In the genomic region with DNA sequence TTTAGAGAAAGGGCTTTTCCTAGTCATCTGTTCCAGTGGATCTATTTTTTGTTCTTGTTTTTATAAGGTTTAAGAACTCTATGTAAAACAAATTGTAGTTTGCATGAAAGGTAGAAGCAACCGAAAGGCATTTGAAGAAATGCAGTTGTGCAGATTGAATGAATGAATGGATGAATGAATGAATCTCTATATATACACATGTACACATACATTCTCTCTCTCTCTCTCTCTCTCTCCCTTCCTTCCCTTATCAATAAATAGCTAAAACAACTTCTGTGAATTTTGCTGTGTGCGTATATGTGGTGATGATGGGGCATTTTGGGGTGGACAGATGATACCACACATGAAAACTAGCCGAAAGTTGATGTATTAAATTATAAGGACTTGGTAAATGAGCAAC, we compare ENCODE assay signal across 20 cellular contexts. TPM values are rescaled to one million over a fixed set of nuclear protein-coding genes. Genes with fewer than 3 reads are reported as not detected.
DNase-seq lines count a peak whose midpoint lies in the region; ATAC-seq, FAIRE-seq and TF ChIP-seq lines count a peak whose summit lies in the region.
"Had no signal": no experiment of that assay in that cellular context is flagged by ENCODE, and none has a peak within 500 bp of the region (broad histone marks: within the 10 kb centered on the region; RNA-seq: fewer than 3 reads in every experiment).

No MANE protein-coding gene starts in this region.

- POLR2A ChIA-PET in K562 (lab: Yijun Ruan, JAX): no interaction called here

- ATAC-seq in K562 (no peak), GM18511 (IDR thresholded peaks at IDR 0.05; ENCODE audit: unreplicated experiment) (no peak), GM19452 (IDR thresholded peaks at IDR 0.05; ENCODE audit: unreplicated experiment) (no peak)
- ATAC-seq: A549; CD8-positive, alpha-beta T cell had no signal

- H3K79me2 ChIP-seq in astrocyte (ENCODE audit: insufficient read depth, low read length): peaks cover 20% of the 10 kb centered on the region
- no peaks in the 10 kb centered on the region for H3K79me2 ChIP-seq in K562 (ENCODE audit: control insufficient read depth, insufficient read depth, low read length)
- H3K79me2 ChIP-seq in osteoblast (ENCODE audit: insufficient read depth, low read length): peaks cover 11% of the 10 kb centered on the region

- H3K27ac ChIP-seq in astrocyte (ENCODE audit: low read depth, low read length): no peak overlapping the region
- no peak overlapping the region for H3K27ac ChIP-seq in K562 (ENCODE audit: extremely low read depth, low read depth, low read length)
- H3K27ac ChIP-seq in osteoblast (ENCODE audit: low read depth, low read length): no peak overlapping the region
- H3K27ac ChIP-seq: 22Rv1; A549; BLaER1 treated with 17β-estradiol and CSF1 and Interleukin-3, amounts not matched to agents 10 nM and 100 nM; C4-2B had no signal

- H4K20me1 ChIP-seq in astrocyte (ENCODE audit: insufficient read depth, low read length) (no peaks in the 10 kb centered on the region), K562 (replicated peaks; ENCODE audit: control insufficient read depth, insufficient read depth, low read length) (no peaks in the 10 kb centered on the region), osteoblast (ENCODE audit: insufficient read depth, low read length) (no peaks in the 10 kb centered on the region)

- no peaks in the 10 kb centered on the region for H3K9me3 Mint-ChIP-seq in astrocyte (ENCODE audit: unreplicated experiment)
- H3K9me3 Mint-ChIP-seq: CD4-positive, alpha-beta T cell; CD8-positive, alpha-beta T cell had no signal

- no peak overlapping the region for H3K9ac ChIP-seq in astrocyte (ENCODE audit: low read length)
- H3K9ac ChIP-seq in K562 (ENCODE audit: insufficient read depth in 1 of 2, low read depth in 2 of 2, low read length in 2 of 2): no peak overlapping the region
- H3K9ac ChIP-seq: BLaER1 treated with 17β-estradiol and CSF1 and Interleukin-3, amounts not matched to agents 10 nM and 100 nM had no signal

- H3K4me1 ChIP-seq in astrocyte (ENCODE audit: insufficient read depth, low read length) (no peaks in the 10 kb centered on the region), K562 (replicated peaks in 1 of 2; ENCODE audit: control insufficient read depth in 2 of 2, insufficient read depth in 2 of 2, low read length in 2 of 2) (no peaks in the 10 kb centered on the region), osteoblast (ENCODE audit: insufficient read depth, low read length) (no peaks in the 10 kb centered on the region)
- H3K4me1 ChIP-seq: A549; BLaER1 treated with 17β-estradiol and CSF1 and Interleukin-3, amounts not matched to agents 10 nM and 100 nM; Caco-2 had no signal

- H2AFZ ChIP-seq in astrocyte (ENCODE audit: low read depth, low read length) (no peak overlapping the region), K562 (ENCODE audit: low read depth, low read length) (no peak overlapping the region), osteoblast (ENCODE audit: low read length) (peak overlapping the region; percentile 54)

- no peak for TF ChIP-seq EP300 in K562 (IDR thresholded peaks at IDR 0.05; ENCODE audit: low read length)

- no peaks in the 10 kb centered on the region for H3K9me3 ChIP-seq in astrocyte (ENCODE audit: insufficient read depth, low read depth, low read length)
- no peaks in the 10 kb centered on the region for H3K9me3 ChIP-seq in K562 (replicated peaks; ENCODE audit: control insufficient read depth, insufficient read depth, low read depth, low read length)
- no peaks in the 10 kb centered on the region for H3K9me3 ChIP-seq in osteoblast (ENCODE audit: low read depth, low read length)
- H3K9me3 ChIP-seq: A549; BLaER1 treated with 17β-estradiol and CSF1 and Interleukin-3, amounts not matched to agents 10 nM and 100 nM; Caco-2 had no signal

- peaks cover 44% of the 10 kb centered on the region for H3K36me3 ChIP-seq in astrocyte (ENCODE audit: insufficient read depth, low read length)
- H3K36me3 ChIP-seq in K562 (ENCODE audit: control insufficient read depth, insufficient read depth, low read length): peaks cover 94% of the 10 kb centered on the region
- peaks cover 46% of the 10 kb centered on the region for H3K36me3 ChIP-seq in osteoblast (ENCODE audit: insufficient read depth, low read length)

- TF ChIP-seq POLR2A in K562 (conservative IDR thresholded peaks at IDR 0.05): no peak

- DNase-seq in GM19239 (ENCODE audit: insufficient read length, low spot score): no peak
- DNase-seq in astrocyte (ENCODE audit: low read depth): no peak
- no peak for DNase-seq in K562 (ENCODE audit: extremely low read depth in 1 of 4, low spot score in 3 of 4)
- no peak for DNase-seq in osteoblast (ENCODE audit: insufficient read length, low spot score, missing footprints)
- no peak for DNase-seq in NCI-H2029 treated with DMSO at 0.1 percent for 48 hours (lab: John Stamatoyannopoulos, UW)
- DNase-seq: AML-193; Caco-2; Calu3; CD4-positive, alpha-beta T cell; CD8-positive, alpha-beta T cell; DMS79 treated with DMSO at 0.1 percent for 48 hours; GF-D8 had no signal

- H3K27ac Mint-ChIP-seq in astrocyte (ENCODE audit: unreplicated experiment): no peak overlapping the region
- H3K27ac Mint-ChIP-seq: B cell; CD4-positive, alpha-beta T cell; CD8-positive, alpha-beta T cell had no signal

- no peaks in the 10 kb centered on the region for H3K27me3 Mint-ChIP-seq in astrocyte (ENCODE audit: low read depth, unreplicated experiment)
- H3K27me3 Mint-ChIP-seq: B cell; CD4-positive, alpha-beta T cell had no signal

- FAIRE-seq in GM19239 (lab: Jason Lieb, UNC): peak; percentile 8
- peak; percentile 5 for FAIRE-seq in astrocyte (lab: Jason Lieb, UNC)
- FAIRE-seq in K562 (lab: Jason Lieb, UNC): no peak
- FAIRE-seq: A549, D721Med had no signal

- TF ChIP-seq RAD21 in K562 (CRISPR knock-in tag; conservative IDR thresholded peaks at IDR 0.05 in 1 of 2, IDR thresholded peaks at IDR 0.05 in 1 of 2): no peak

- CTCF ChIA-PET in K562 (lab: Yijun Ruan, JAX; ENCODE audit: low intra/inter-chr PET ratio): no interaction called here

- H3K4me3 ChIP-seq in astrocyte (ENCODE audit: insufficient read depth, low read depth, low read length) (no peak overlapping the region), K562 (no peak overlapping the region), osteoblast (ENCODE audit: insufficient read depth, low read length) (no peak overlapping the region)
- H3K4me3 ChIP-seq: A549; BLaER1 treated with 17β-estradiol and CSF1 and Interleukin-3, amounts not matched to agents 10 nM and 100 nM had no signal

- H3K4me2 ChIP-seq in astrocyte (ENCODE audit: low read length) (no peak overlapping the region), K562 (ENCODE audit: insufficient read depth, low read length) (no peak overlapping the region), osteoblast (ENCODE audit: insufficient read depth, low read length) (no peak overlapping the region)
- H3K4me2 ChIP-seq: A549; BLaER1 treated with 17β-estradiol and CSF1 and Interleukin-3, amounts not matched to agents 10 nM and 100 nM had no signal

- H3K4me1 Mint-ChIP-seq in astrocyte (ENCODE audit: low read depth, unreplicated experiment): no peaks in the 10 kb centered on the region
- H3K4me1 Mint-ChIP-seq: B cell had no signal

- intact Hi-C loops in K562 (cut with micrococcal nuclease): no loop called here

- H3K9me1 ChIP-seq in K562 (ENCODE audit: control insufficient read depth, insufficient read depth, low read length): no peaks in the 10 kb centered on the region

- in situ Hi-C loops in K562 (cut with MboI): no loop called here

- 94% methylated on average over 3 of the region's 3 CpGs for WGBS in K562 (ENCODE audit: insufficient coverage, low coverage, missing lambda C conversion rate)

- no peaks in the 10 kb centered on the region for H3K36me3 Mint-ChIP-seq in astrocyte (ENCODE audit: low read depth, unreplicated experiment)
- H3K36me3 Mint-ChIP-seq: CD8-positive, alpha-beta T cell had no signal

- H3K27me3 ChIP-seq in astrocyte (ENCODE audit: insufficient read depth, low read length) (no peaks in the 10 kb centered on the region), K562 (ENCODE audit: control insufficient read depth in 2 of 2, insufficient read depth in 2 of 2, low read length in 2 of 2) (no peaks in the 10 kb centered on the region), osteoblast (ENCODE audit: insufficient read depth, low read length) (no peaks in the 10 kb centered on the region)
- H3K27me3 ChIP-seq: BLaER1 treated with 17β-estradiol and CSF1 and Interleukin-3, amounts not matched to agents 10 nM and 100 nM had no signal

- no peak overlapping the region for H3K4me3 Mint-ChIP-seq in astrocyte (ENCODE audit: unreplicated experiment)
- H3K4me3 Mint-ChIP-seq: B cell; CD4-positive, alpha-beta T cell; CD8-positive, alpha-beta T cell had no signal

- TF ChIP-seq CTCF in astrocyte (IDR thresholded peaks at IDR 0.05; ENCODE audit: insufficient read depth, low read depth, low read length) (no peak), K562 (IDR thresholded peaks at IDR 0.05 in 2 of 3, conservative IDR thresholded peaks at IDR 0.05 in 1 of 3; ENCODE audit: insufficient read depth in 2 of 3, low read depth in 1 of 3, low read length in 3 of 3) (no peak), osteoblast (IDR thresholded peaks at IDR 0.05; ENCODE audit: extremely low read depth, low read depth, low read length) (no peak)

- BruUV-seq in K562 (replicated peaks; lab: Mats Ljungman, UMichigan): no TSS peak

TF ChIP-seq in K562, 482 proteins besides CTCF, POLR2A, EP300 and RAD21 (continues in another document):
- peak; percentile 83 for TF ChIP-seq ZNF24 (IDR thresholded peaks at IDR 0.05)

RNA-seq across cellular contexts. Expression of a gene that starts 32.4 kb away (rescaled TPM):
- total RNA-seq in astrocyte (11.4 and 20.4 TPM in 2 replicates), K562 (2014; rRNA removed) (31.3 and 36.6 TPM in 2 replicates), K562 (2014; rRNA removed; fragmentation: Illumina TruSeq; extraction: Trizol) (53.2 and 56.1 TPM in 2 replicates), K562 (2015; rRNA removed; fragmentation: Illumina TruSeq; extraction: Trizol) (63.0 and 66.2 TPM in 2 replicates), K562 (2021) (50.3 and 58.2 TPM in 2 replicates), osteoblast (12.7 and 16.8 TPM in 2 replicates)
- 109 and 164 TPM in 2 replicates for total RNA-seq in K562 (2011; cell fraction: chromatin; rRNA removed; ENCODE audit: low replicate concordance)
- total RNA-seq in K562 (2011; cell fraction: nucleolus; rRNA removed): 32.2 and 33.3 TPM in 2 replicates
- total RNA-seq in K562 (2011; cell fraction: nucleoplasm; rRNA removed): 73.6 and 93.8 TPM in 2 replicates
- polyA plus RNA-seq in K562 (2011; rRNA removed) (38.7 and 46.1 TPM in 2 replicates), K562 (2014; fragmentation: Illumina TruSeq; extraction: Trizol) (31.2 and 51.2 TPM in 2 replicates), K562 (2014; fragmentation: Nextera tagmentation; extraction: Ambion mirVana) (10 to 100 TPM; 18.1 to 37.3 TPM), K562 (2014; rRNA removed) (23.9 and 25.8 TPM in 2 replicates)
- polyA plus RNA-seq in K562 (2011; cell fraction: cytosol; rRNA removed): 11.7 and 20.2 TPM in 2 replicates
- 74.2 and 149 TPM in 2 replicates for polyA plus RNA-seq in K562 (2011; cell fraction: nucleus; rRNA removed)
- 20.9 and 29.6 TPM in 2 replicates for polyA plus RNA-seq in K562 (2012)
- 122 and 166 TPM in 2 replicates for polyA minus RNA-seq in K562 (2011; rRNA and poly(A)+ RNA removed)
- 60.1 and 67.3 TPM in 2 replicates for polyA minus RNA-seq in K562 (2011; cell fraction: cytosol; rRNA and poly(A)+ RNA removed)
- 50.6 and 151 TPM in 2 replicates for polyA minus RNA-seq in K562 (2011; cell fraction: nucleus; rRNA and poly(A)+ RNA removed)
